Comparison of ENCODE assay signal across 8 cellular contexts in the genomic region with DNA sequence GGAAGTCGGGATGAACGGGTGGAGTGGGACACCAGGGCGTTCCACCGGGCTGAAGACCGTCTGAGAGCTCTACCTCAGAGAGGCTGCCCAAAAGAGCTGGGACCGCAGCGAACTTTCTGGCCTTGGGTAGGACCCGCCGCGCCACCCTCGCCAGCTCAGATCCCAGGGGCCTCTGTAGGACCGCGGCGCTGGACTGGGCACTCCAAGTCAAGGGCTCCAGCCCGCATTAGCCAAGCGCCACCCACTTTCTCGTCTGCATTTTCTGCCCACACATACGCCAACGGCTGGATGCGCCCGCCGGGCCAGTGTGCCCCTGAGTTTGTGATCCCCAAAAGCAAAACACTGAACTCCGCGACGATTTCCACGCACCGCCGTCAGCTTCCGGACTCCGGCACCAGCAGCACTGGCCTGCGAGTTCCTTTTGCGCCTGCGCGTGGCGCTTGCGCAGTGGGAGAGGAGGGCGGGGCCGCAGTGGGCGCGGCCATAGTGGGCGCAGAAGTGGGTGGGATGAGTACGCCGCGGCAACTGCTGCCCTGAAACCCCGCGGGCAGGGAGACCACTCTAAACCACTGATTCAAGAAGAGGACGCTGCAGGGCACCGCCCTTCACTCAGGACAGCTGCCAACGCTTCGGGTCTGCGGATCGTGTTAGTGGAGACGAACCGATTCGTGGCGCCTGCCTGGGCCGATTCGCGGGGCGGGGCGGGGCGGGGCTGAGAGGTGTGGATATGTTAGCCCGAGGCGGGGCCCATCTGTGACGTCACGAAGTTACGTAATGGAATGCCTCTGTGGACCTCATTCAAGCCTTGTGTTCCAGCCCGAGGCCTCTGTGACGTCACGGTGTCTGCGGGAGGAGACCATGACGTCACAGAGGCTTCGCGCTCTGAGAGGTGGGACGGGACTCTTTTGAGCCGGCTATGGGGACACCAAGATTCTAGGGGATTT. TPM values are rescaled to one million over a fixed set of nuclear protein-coding genes. Genes with fewer than 3 reads are reported as not detected.
DNase-seq lines count a peak whose midpoint lies in the region; ATAC-seq and TF ChIP-seq lines count a peak whose summit lies in the region.

No MANE protein-coding gene starts in this region.

- TF ChIP-seq EP300 in tibial nerve (IDR thresholded peaks at IDR 0.05): peak in 1 of 2 donors; percentile 99

- H3K4me3 ChIP-seq in adipocyte (ENCODE audit: low read length): peak overlapping the region; percentile 95
- H3K4me3 ChIP-seq in cardiac muscle cell: peak overlapping the region; percentile 80
- H3K4me3 ChIP-seq in trophoblast cell (ENCODE audit: low read depth, low read length): peak overlapping the region; percentile 97
- H3K4me3 ChIP-seq in tibial nerve: peak overlapping the region; percentile 49 to 95 (median 72)

- in situ Hi-C loops in GM13976 (cut with MboI; ENCODE audit: low sequenced_read_pairs, unreplicated experiment): no loop called here

- peak overlapping the region; percentile 99 for H4K8ac ChIP-seq in trophoblast cell (ENCODE audit: low read depth, low read length)

- no peaks in the 10 kb centered on the region for H3K9me3 ChIP-seq in adipocyte (ENCODE audit: control insufficient read depth, low read length)
- no peaks in the 10 kb centered on the region for H3K9me3 ChIP-seq in cardiac muscle cell (ENCODE audit: low read depth)
- H3K9me3 ChIP-seq in trophoblast cell (ENCODE audit: insufficient read depth, low read depth, low read length): no peaks in the 10 kb centered on the region
- no peaks in the 10 kb centered on the region for H3K9me3 ChIP-seq in tibial nerve

- H3K27ac ChIP-seq in cardiac muscle cell: peak overlapping the region; percentile 61
- H3K27ac ChIP-seq in trophoblast cell (ENCODE audit: low read depth, low read length): peak overlapping the region; percentile 54
- peak overlapping the region; percentile 69 to 94 (median 92) for H3K27ac ChIP-seq in tibial nerve

- peak overlapping the region; percentile 58 for H2AK5ac ChIP-seq in trophoblast cell (ENCODE audit: low read length)

- peak overlapping the region; percentile 97 for H4K91ac ChIP-seq in trophoblast cell (ENCODE audit: low read depth, low read length)

- H3K4me1 ChIP-seq in adipocyte (ENCODE audit: control insufficient read depth, insufficient read depth, low read length) (peaks cover 13% of the 10 kb centered on the region), cardiac muscle cell (ENCODE audit: low read depth) (peaks cover 6% of the 10 kb centered on the region), trophoblast cell (ENCODE audit: control insufficient read depth in 1 of 2, insufficient read depth in 2 of 2, low read length in 2 of 2) (peaks cover 4 to 12% of the 10 kb centered on the region in 2 experiments), tibial nerve (peaks cover 0 to 31% (median 17%) of the 10 kb centered on the region in 4 donors)

- H3K4ac ChIP-seq in trophoblast cell (ENCODE audit: low read depth, low read length): peak overlapping the region; percentile 84

- H3K23ac ChIP-seq in trophoblast cell (ENCODE audit: low read length): no peak overlapping the region

- peak overlapping the region; percentile 98 for H3K18ac ChIP-seq in trophoblast cell (ENCODE audit: low read length)

- H3K27me3 ChIP-seq in adipocyte (replicated peaks; ENCODE audit: control insufficient read depth, insufficient read depth, low read length) (no peaks in the 10 kb centered on the region), cardiac muscle cell (peaks cover 25% of the 10 kb centered on the region), trophoblast cell (ENCODE audit: insufficient read depth, low read length) (peaks cover 24% of the 10 kb centered on the region), tibial nerve (peaks cover 0 to 37% of the 10 kb centered on the region in 2 donors)

- peak overlapping the region; percentile 58 for H2BK12ac ChIP-seq in trophoblast cell (ENCODE audit: low read length)

- peaks cover 5% of the 10 kb centered on the region for H3K79me2 ChIP-seq in trophoblast cell (ENCODE audit: control insufficient read depth, insufficient read depth, low read length, poor library complexity)

- H2BK5ac ChIP-seq in trophoblast cell (ENCODE audit: low read depth, low read length, poor library complexity): peak overlapping the region; percentile 87

- H2AFZ ChIP-seq in trophoblast cell (ENCODE audit: insufficient read depth, low read length, poor library complexity): peak overlapping the region; percentile 89

- ATAC-seq in HG02840 (IDR thresholded peaks at IDR 0.05; ENCODE audit: low FRiP score, unreplicated experiment): peak; percentile 96

- H3K79me1 ChIP-seq in trophoblast cell (ENCODE audit: low read length): peaks cover 7% of the 10 kb centered on the region

- H3K36me3 ChIP-seq in adipocyte (ENCODE audit: control insufficient read depth, insufficient read depth, low read length, severe bottlenecking) (peaks cover 25% of the 10 kb centered on the region), cardiac muscle cell (peaks cover 4% of the 10 kb centered on the region), trophoblast cell (ENCODE audit: control insufficient read depth in 1 of 2, insufficient read depth in 2 of 2, low read length in 2 of 2) (no peaks in the 10 kb centered on the region), tibial nerve (peaks cover 0 to 4% (median 0%) of the 10 kb centered on the region in 3 donors)

- H2BK120ac ChIP-seq in trophoblast cell (ENCODE audit: insufficient read depth, low read length, poor library complexity): peak overlapping the region; percentile 78

- TF ChIP-seq POLR2A in tibial nerve (IDR thresholded peaks at IDR 0.05): peak; percentile 94 to 97

- H4K12ac ChIP-seq in trophoblast cell (ENCODE audit: low read depth, low read length): peak overlapping the region; percentile 98

- peak overlapping the region; percentile 97 for H3K14ac ChIP-seq in trophoblast cell (ENCODE audit: low read length)

- TF ChIP-seq CTCF in GM13976 (IDR thresholded peaks at IDR 0.05; ENCODE audit: borderline replicate concordance, control extremely low read depth, extremely low read depth, insufficient read depth, missing control alignments) (no peak), cardiac muscle cell (IDR thresholded peaks at IDR 0.05; ENCODE audit: low read depth, low read length) (no peak), tibial nerve (IDR thresholded peaks at IDR 0.05) (peak in 2 of 5 experiments; percentile 30 to 59)

- H3K4me2 ChIP-seq in trophoblast cell (ENCODE audit: low read length): peak overlapping the region; percentile 87

- H3K9ac ChIP-seq in adipocyte (ENCODE audit: low read length) (peak overlapping the region; percentile 97), trophoblast cell (ENCODE audit: low read length) (peak overlapping the region; percentile 100)

- DNase-seq in GM13976 (ENCODE audit: low spot score): peak; percentile 97
- DNase-seq in NCI-H1417 treated with DMSO at 0.1 percent for 48 hours (lab: John Stamatoyannopoulos, UW): peak; percentile 91
- peak; percentile 92 to 97 for DNase-seq in SW 1271 (lab: John Stamatoyannopoulos, UW)
- DNase-seq in adipocyte (ENCODE audit: low read depth): peak; percentile 99
- peak; percentile 90 to 99 for DNase-seq in cardiac muscle cell (ENCODE audit: low read depth in 1 of 2, low spot score in 1 of 2)
- peak; percentile 98 to 99 for DNase-seq in trophoblast cell
- DNase-seq in tibial nerve (ENCODE audit: low spot score in 2 of 2): peak; percentile 98 to 99

- WGBS in trophoblast cell (ENCODE audit: extremely low coverage, insufficient coverage, insufficient read length): no CpG with 5 or more reads among the region's 76 CpGs
- WGBS in tibial nerve, 2 donors: 1 to 3% methylated on average over 12 to 65 of the region's 76 CpGs

RNA-seq across cellular contexts. Expression of a gene that starts 10.5 kb away (rescaled TPM):
- total RNA-seq in cardiac muscle cell (20.8 and 22.3 TPM in 2 replicates), tibial nerve (10 to 100 TPM in 3 of 4 donors, 1 to 10 TPM in 1; 8.5 to 22.7 (median 17.9) TPM)
- 17.2 and 23.2 TPM in 2 replicates for polyA plus RNA-seq in cardiac muscle cell
- polyA plus RNA-seq in trophoblast cell (2013): 0.93 and 1.1 TPM in 2 replicates

Comparison
In these comparisons a context has a peak if more than half of its experiments do, and no peak if none do; other contexts are left out.
1. Peak in every context shown above with its lines: DNase-seq, ATAC-seq, H3K4me3 ChIP-seq and H3K27ac ChIP-seq.